ENCODE assay signal across 24 cellular contexts in the genomic region with DNA sequence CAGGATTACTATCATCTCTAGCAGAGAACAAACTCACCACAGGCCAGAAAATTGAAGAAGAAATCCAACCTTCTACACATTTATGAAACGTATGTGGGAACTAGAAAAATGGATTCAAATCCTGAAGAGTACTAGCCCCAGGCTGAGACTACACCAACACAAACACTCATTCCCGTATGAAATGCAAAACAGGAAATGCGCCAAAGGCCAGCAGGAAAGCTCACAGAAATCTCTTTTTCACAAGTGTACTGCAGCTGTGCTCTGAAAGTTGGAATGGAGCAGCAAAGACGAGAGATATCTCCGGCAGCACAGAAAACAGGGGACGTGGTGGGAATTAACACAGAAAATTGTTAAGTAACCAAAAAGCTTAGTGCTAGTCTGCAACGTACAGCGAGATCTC.
DNase-seq lines count a peak whose midpoint lies in the region; ATAC-seq and TF ChIP-seq lines count a peak whose summit lies in the region.
"Had no signal": no experiment of that assay in that cellular context is flagged by ENCODE, and none has a peak within 500 bp of the region (broad histone marks: within the 10 kb centered on the region; RNA-seq: fewer than 3 reads in every experiment).

No MANE protein-coding gene starts in this region.

- H3K27ac Mint-ChIP-seq in endodermal cell, result peak overlapping the region; percentile 64
- H3K27ac Mint-ChIP-seq: B cell, HFFc6 had no signal

- DNase-seq in DMS53 (lab: John Stamatoyannopoulos, UW), result peak; percentile 19
- DNase-seq in DMS53 treated with DMSO at 0.1 percent for 48 hours (lab: John Stamatoyannopoulos, UW; ENCODE audit: unreplicated experiment), result no peak
- no peak for DNase-seq in endodermal cell
- DNase-seq in medulla oblongata (ENCODE audit: extremely low spot score), result peak; percentile 63
- peak in 22 of 49 donors; percentile 0 to 39 (median 6) for DNase-seq in substantia nigra (lab: John Stamatoyannopoulos, UW)
- no peak for DNase-seq in GM13976 (ENCODE audit: low spot score)
- no peak for DNase-seq in upper lobe of right lung
- DNase-seq: activated CD4-positive, alpha-beta T cell treated with anti-CD3 and anti-CD28 coated beads for 48 hours; activated gamma-delta T cell; effector CD8-positive, alpha-beta T cell; HFFc6; Kasumi-1; left cardiac atrium; mucosa of descending colon; NCI-H1105 treated with DMSO at 0.1 percent for 48 hours; NCI-H82; pancreas; stimulated activated CD4-positive, alpha-beta T cell treated with anti-CD3 and anti-CD28 coated beads, Interleukin-4, amount 100 ng/mL, for 4 hours had no signal

- no peaks in the 10 kb centered on the region for H3K36me3 Mint-ChIP-seq in endodermal cell (ENCODE audit: low read depth)

- H3K27me3 Mint-ChIP-seq in endodermal cell (ENCODE audit: insufficient read depth), result no peaks in the 10 kb centered on the region
- H3K27me3 Mint-ChIP-seq: B cell; central memory CD8-positive, alpha-beta T cell had no signal

- TF ChIP-seq CTCF in endodermal cell (conservative IDR thresholded peaks at IDR 0.05) (no peak), GM13976 (IDR thresholded peaks at IDR 0.05; ENCODE audit: borderline replicate concordance, control extremely low read depth, extremely low read depth, insufficient read depth, missing control alignments) (no peak), upper lobe of right lung (IDR thresholded peaks at IDR 0.05) (no peak)

- intact Hi-C loops in upper lobe of right lung (cut with DNase I), result no loop called here

- peak overlapping the region; percentile 18 for H3K4me3 Mint-ChIP-seq in endodermal cell
- H3K4me3 Mint-ChIP-seq: B cell; central memory CD8-positive, alpha-beta T cell; HFFc6 had no signal

- in situ Hi-C loops in GM13976 (cut with MboI; ENCODE audit: low sequenced_read_pairs, unreplicated experiment), result no loop called here

- H3K4me3 ChIP-seq in endodermal cell (ENCODE audit: low read length) (peak overlapping the region; percentile 50), upper lobe of right lung (no peak overlapping the region)
- H3K4me3 ChIP-seq: mucosa of descending colon, pancreas, suprapubic skin had no signal

- H3K4me1 ChIP-seq in endodermal cell (ENCODE audit: control insufficient read depth, insufficient read depth, low read length), result peaks cover 3% of the 10 kb centered on the region
- no peaks in the 10 kb centered on the region for H3K4me1 ChIP-seq in upper lobe of right lung
- H3K4me1 ChIP-seq: pancreas, suprapubic skin had no signal

- 87 to 90% methylated on average over 5 to 8 of the region's 8 CpGs for WGBS in endodermal cell (ENCODE audit: insufficient coverage in 1 of 2, insufficient read length in 1 of 2), 2 experiments

- H3K36me3 ChIP-seq in endodermal cell (ENCODE audit: control insufficient read depth, insufficient read depth, low read length) (no peaks in the 10 kb centered on the region), upper lobe of right lung (no peaks in the 10 kb centered on the region)
- H3K36me3 ChIP-seq: pancreas, suprapubic skin had no signal

- ATAC-seq in GM21529 (IDR thresholded peaks at IDR 0.05; ENCODE audit: unreplicated experiment) (no peak), upper lobe of right lung (no peak)
- ATAC-seq: mucosa of descending colon, Panc1, pancreas had no signal

- no peaks in the 10 kb centered on the region for H3K9me3 Mint-ChIP-seq in endodermal cell

- no peak overlapping the region for H3K27ac ChIP-seq in endodermal cell (ENCODE audit: low read depth, low read length)
- H3K27ac ChIP-seq in substantia nigra (ENCODE audit: low read depth, low read length, poor library complexity, severe bottlenecking), result peak overlapping the region; percentile 54
- no peak overlapping the region for H3K27ac ChIP-seq in upper lobe of right lung
- H3K27ac ChIP-seq: 22Rv1, pancreas, suprapubic skin had no signal

- H3K4me1 Mint-ChIP-seq in endodermal cell, result peaks cover 22% of the 10 kb centered on the region
- H3K4me1 Mint-ChIP-seq: B cell; central memory CD8-positive, alpha-beta T cell had no signal

- H3K27me3 ChIP-seq in endodermal cell (ENCODE audit: control insufficient read depth, insufficient read depth, low read length, poor library complexity, severe bottlenecking) (no peaks in the 10 kb centered on the region), upper lobe of right lung (no peaks in the 10 kb centered on the region)
- H3K27me3 ChIP-seq: pancreas, suprapubic skin had no signal

- H3K9ac ChIP-seq in endodermal cell (ENCODE audit: extremely low read depth, low read length, poor library complexity, severe bottlenecking), result no peak overlapping the region

- peaks cover 5% of the 10 kb centered on the region for H3K9me3 ChIP-seq in endodermal cell (ENCODE audit: control insufficient read depth, low read length)
- H3K9me3 ChIP-seq in upper lobe of right lung, result no peaks in the 10 kb centered on the region
- H3K9me3 ChIP-seq: mucosa of descending colon, pancreas, suprapubic skin had no signal

Comparison
In these comparisons a context has a peak if more than half of its experiments do, and no peak if none do; other contexts are left out.
1. DNase-seq: peak in DMS53 (single experiment) and medulla oblongata (single experiment); none in DMS53 treated with DMSO at 0.1 percent for 48 hours (single experiment), endodermal cell (single experiment), GM13976 (single experiment) and upper lobe of right lung (single experiment).